Comparison of ENCODE assay signal across 8 cellular contexts in the genomic region with DNA sequence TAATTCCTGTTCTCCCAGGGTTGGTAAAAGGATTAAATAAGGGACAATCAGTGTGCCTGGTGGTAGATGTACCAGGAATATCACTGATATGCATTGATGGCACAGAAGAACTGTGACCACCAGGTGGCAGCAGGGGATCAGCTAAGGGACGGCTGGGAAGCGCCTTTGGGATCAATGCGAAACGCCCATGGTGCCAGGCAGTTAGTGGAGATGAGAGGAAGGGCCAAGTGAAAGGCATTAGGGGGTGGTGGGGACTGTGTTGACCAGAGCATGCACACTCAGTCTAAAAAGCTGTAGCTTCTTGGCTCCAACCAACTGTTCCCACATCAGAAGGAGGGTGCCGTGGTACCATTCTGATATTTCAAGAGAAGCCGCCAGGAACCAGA. TPM values are rescaled to one million over a fixed set of nuclear protein-coding genes. Genes with fewer than 3 reads are reported as not detected.
DNase-seq lines count a peak whose midpoint lies in the region; ATAC-seq and TF ChIP-seq lines count a peak whose summit lies in the region.

No MANE protein-coding gene starts in this region.

- CTCF ChIA-PET in mammary epithelial cell (lab: Charles Lee; ENCODE audit: low non-redundant PET) = interaction anchor here (0.5 to 0.6 kb wide), 2 partner anchors 192 to 193 kb away, joined by 3 to 5 read pairs; no protein-coding TSS in a partner anchor

- H3K4me1 ChIP-seq in Karpas-422 (ENCODE audit: low read length) (peaks cover 14% of the 10 kb centered on the region), mammary epithelial cell (ENCODE audit: insufficient read depth, low read length) (peaks cover 49% of the 10 kb centered on the region), smooth muscle cell (ENCODE audit: low read depth) (peaks cover 7% of the 10 kb centered on the region)

- dilution Hi-C loops in mammary epithelial cell (cut with HindIII; ENCODE audit: low sequenced_read_pairs) = no loop called here

- in situ Hi-C loops in mammary epithelial cell (cut with MboI; ENCODE audit: low sequenced_read_pairs in 2 of 2) = loop anchor here (5.0 to 10.0 kb wide), 3 partner anchors 190 to 358 kb away; no protein-coding TSS in a partner anchor

- no peaks in the 10 kb centered on the region for H3K27me3 ChIP-seq in Karpas-422 (ENCODE audit: low read length)
- H3K27me3 ChIP-seq in mammary epithelial cell (ENCODE audit: insufficient read depth, low read length) = no peaks in the 10 kb centered on the region
- no peaks in the 10 kb centered on the region for H3K27me3 ChIP-seq in smooth muscle cell (ENCODE audit: low read depth)

- intact Hi-C loops in mammary epithelial cell (cut with micrococcal nuclease) = loop anchor here (1.0 to 2.0 kb wide), 6 partner anchors 93 to 582 kb away; a partner anchor contains a TSS

- H3K9me2 ChIP-seq in Karpas-422 (replicated peaks; ENCODE audit: insufficient read depth, low read length) = no peaks in the 10 kb centered on the region

- H3K9me3 ChIP-seq in Karpas-422 (ENCODE audit: low read length) (no peaks in the 10 kb centered on the region), mammary epithelial cell (replicated peaks; ENCODE audit: insufficient read depth, low read length) (no peaks in the 10 kb centered on the region), smooth muscle cell (replicated peaks; ENCODE audit: low read depth) (no peaks in the 10 kb centered on the region)

- H3F3A ChIP-seq in smooth muscle cell (ENCODE audit: low read depth) = no peaks in the 10 kb centered on the region

- no peak overlapping the region for H3K27ac Mint-ChIP-seq in immature natural killer cell

- WGBS in mammary epithelial cell (ENCODE audit: low coverage, missing lambda C conversion rate) = 41% methylated on average over 6 of the region's 6 CpGs
- WGBS in smooth muscle cell (ENCODE audit: low lambda C conversion rate) = 40% methylated on average over 6 of the region's 6 CpGs

- no TSS peak for BruUV-seq in mammary epithelial cell (replicated peaks; lab: Mats Ljungman, UMichigan)

- H3K27ac ChIP-seq in Karpas-422 (ENCODE audit: low read length) (no peak overlapping the region), mammary epithelial cell (ENCODE audit: insufficient read depth, low read depth, low read length) (peak overlapping the region; percentile 97), smooth muscle cell (ENCODE audit: low read depth) (no peak overlapping the region)

- DNase-seq in AG09309 (ENCODE audit: low read depth) (no peak), Karpas-422 (peak; percentile 83), RPMI8226 (peak; percentile 36), mammary epithelial cell (peak; percentile 56), immature natural killer cell (peak; percentile 33 to 59 (median 42)), smooth muscle cell (lab: John Stamatoyannopoulos, UW; ENCODE audit: unreplicated experiment) (no peak)

- H3K9ac ChIP-seq in Karpas-422 (ENCODE audit: low read length) (no peak overlapping the region), mammary epithelial cell (ENCODE audit: insufficient read depth, low read length) (no peak overlapping the region), smooth muscle cell (ENCODE audit: low read depth) (no peak overlapping the region)

- H3K36me3 ChIP-seq in Karpas-422 (ENCODE audit: insufficient read depth, low read length) (peaks cover 1% of the 10 kb centered on the region; the same call in 1 of the 2 replicates), mammary epithelial cell (ENCODE audit: insufficient read depth, low read length) (no peaks in the 10 kb centered on the region), smooth muscle cell (ENCODE audit: low read depth) (no peaks in the 10 kb centered on the region)

- no peaks in the 10 kb centered on the region for H3K36me3 Mint-ChIP-seq in immature natural killer cell

- H3K79me2 ChIP-seq in Karpas-422 (ENCODE audit: low read length) (no peaks in the 10 kb centered on the region), mammary epithelial cell (ENCODE audit: insufficient read depth, low read length) (no peaks in the 10 kb centered on the region), smooth muscle cell (ENCODE audit: low read depth) (no peaks in the 10 kb centered on the region)

- no peak overlapping the region for H2AFZ ChIP-seq in Karpas-422 (ENCODE audit: low read length)
- H2AFZ ChIP-seq in mammary epithelial cell (ENCODE audit: low read depth, low read length) = no peak overlapping the region
- H2AFZ ChIP-seq in smooth muscle cell (ENCODE audit: low read depth) = no peak overlapping the region

- H3K4me3 ChIP-seq in AG09309 (ENCODE audit: control insufficient read depth, low read depth, low read length) (no peak overlapping the region), Karpas-422 (ENCODE audit: low read length) (no peak overlapping the region), mammary epithelial cell (replicated peaks in 1 of 3; ENCODE audit: insufficient read depth in 1 of 3, low read depth in 2 of 3, low read length in 3 of 3) (no peak overlapping the region), smooth muscle cell (no peak overlapping the region)

- H3K4me2 ChIP-seq in Karpas-422 (ENCODE audit: low read depth, low read length, poor library complexity, severe bottlenecking) (no peak overlapping the region), mammary epithelial cell (ENCODE audit: insufficient read depth, low read depth, low read length) (no peak overlapping the region), smooth muscle cell (no peak overlapping the region)

- no peak for ATAC-seq in HG03378 (IDR thresholded peaks at IDR 0.05; ENCODE audit: unreplicated experiment)

- H3K4me3 Mint-ChIP-seq in immature natural killer cell = no peak overlapping the region

- no peaks in the 10 kb centered on the region for H3K9me3 Mint-ChIP-seq in immature natural killer cell

- TF ChIP-seq CTCF in AG09309 (IDR thresholded peaks at IDR 0.05; ENCODE audit: control insufficient read depth, insufficient read depth, low read depth, low read length, missing control alignments) (peak; percentile 89), GM12872 (IDR thresholded peaks at IDR 0.05; ENCODE audit: insufficient read depth, low read depth, low read length) (peak; percentile 79), mammary epithelial cell (conservative IDR thresholded peaks at IDR 0.05 in 1 of 2, IDR thresholded peaks at IDR 0.05 in 1 of 2; ENCODE audit: extremely low read depth in 1 of 2, insufficient read depth in 1 of 2, low read depth in 1 of 2, low read length in 2 of 2) (peak; percentile 78 to 85), smooth muscle cell (IDR thresholded peaks at IDR 0.05; ENCODE audit: borderline replicate concordance, insufficient read depth, poor library complexity, severe bottlenecking) (peak; percentile 75)

- no peaks in the 10 kb centered on the region for H3K4me1 Mint-ChIP-seq in immature natural killer cell

- H4K20me1 ChIP-seq in Karpas-422 (ENCODE audit: insufficient read depth, low read depth, low read length) (no peaks in the 10 kb centered on the region), mammary epithelial cell (ENCODE audit: insufficient read depth, low read length) (no peaks in the 10 kb centered on the region), smooth muscle cell (ENCODE audit: low read depth) (no peaks in the 10 kb centered on the region)

- peaks cover 0 to 4% (median 0%) of the 10 kb centered on the region in 3 donors for H3K27me3 Mint-ChIP-seq in immature natural killer cell (ENCODE audit: low read depth in 3 of 3)

RNA-seq across cellular contexts. Expression of a gene that starts 55.6 kb away (rescaled TPM):
- 17.0 and 30.0 TPM in 2 replicates for total RNA-seq in Karpas-422 (2014; rRNA removed; shearing (Covaris generic); ENCODE audit: low replicate concordance)
- total RNA-seq in mammary epithelial cell (10 to 100 TPM; 11.0 to 35.2 TPM), smooth muscle cell (1.4 and 2.3 TPM in 2 replicates)
- polyA plus RNA-seq in mammary epithelial cell (5.1 TPM), immature natural killer cell (under 1 TPM in 1 of 3 donors, not detected in 2; 0.47 TPM), smooth muscle cell (0.70 and 2.0 TPM in 2 replicates)
- polyA minus RNA-seq in mammary epithelial cell = 7.6 TPM

Comparison
In these comparisons a context has a peak if more than half of its experiments do, and no peak if none do; other contexts are left out.
1. DNase-seq: peak in Karpas-422 (single experiment), RPMI8226 (single experiment), mammary epithelial cell (single experiment) and immature natural killer cell (3 of 3); none in AG09309 (single experiment) and smooth muscle cell (single experiment).
2. Peak in every context shown above with its lines, with median percentiles within 50 percentile points of each other: CTCF ChIP-seq.